19 cellular contexts compared by ENCODE assay signal in the genomic region with DNA sequence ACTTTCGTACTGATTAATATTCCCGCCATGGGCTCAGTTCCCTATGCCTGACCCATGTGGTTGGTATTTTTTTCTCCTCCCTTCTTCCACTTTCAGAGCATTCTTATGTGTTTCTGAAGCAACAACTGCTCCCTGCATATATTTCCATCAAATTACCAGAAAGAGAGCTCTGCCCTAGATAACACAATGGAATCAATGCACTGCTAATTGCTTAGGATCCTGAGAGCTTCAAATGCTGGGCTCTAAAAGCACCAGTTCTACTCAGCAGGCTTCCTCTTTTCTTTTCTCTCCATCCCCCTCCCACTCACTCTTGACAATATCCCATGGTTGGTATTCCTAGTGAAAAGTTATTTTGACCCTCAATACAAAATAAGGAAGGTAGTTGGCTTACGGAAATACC. TPM values are rescaled to one million over a fixed set of nuclear protein-coding genes. Genes with fewer than 3 reads are reported as not detected.
"Had no signal": no experiment of that assay in that cellular context is flagged by ENCODE, and none has a peak within 500 bp of the region (broad histone marks: within the 10 kb centered on the region; RNA-seq: fewer than 3 reads in every experiment).

No MANE protein-coding gene starts in this region.

- H3K4me1 Mint-ChIP-seq: central memory CD8-positive, alpha-beta T cell had no signal

- H3K4me3 Mint-ChIP-seq: central memory CD8-positive, alpha-beta T cell; dendritic cell treated with granulocyte-macrophage colony-stimulating factor and Interleukin-4, amounts not matched to agents 40 ng/mL and 50 ng/mL, for 4 days; stimulated activated naive B cell treated with anti-CD40 and anti-IgM and Interleukin-4, amounts not matched to agents 10 μg/mL and 1 μg/mL and 100 μg/mL, for 72 hours; type B pancreatic cell had no signal

- H3K27me3 ChIP-seq: body of pancreas, gastroesophageal sphincter, pancreas had no signal

- H3K9me3 Mint-ChIP-seq: activated naive CD4-positive, alpha-beta T cell treated with anti-CD3 and anti-CD28 coated beads, Interleukin-2, amount 50 U/mL, for 72 hours; central memory CD8-positive, alpha-beta T cell; dendritic cell treated with granulocyte-macrophage colony-stimulating factor and Interleukin-4, amounts not matched to agents 40 ng/mL and 50 ng/mL, for 4 days; stimulated activated naive B cell treated with anti-CD40 and anti-IgM and Interleukin-4, amounts not matched to agents 10 μg/mL and 1 μg/mL and 100 μg/mL, for 72 hours; type B pancreatic cell had no signal

- H3K27ac ChIP-seq: body of pancreas, gastroesophageal sphincter, pancreas had no signal

- H3K9ac ChIP-seq: SK-N-SH had no signal

- H3K36me3 Mint-ChIP-seq: activated naive CD4-positive, alpha-beta T cell treated with anti-CD3 and anti-CD28 coated beads, Interleukin-2, amount 50 U/mL, for 72 hours; stimulated activated naive B cell treated with anti-CD40 and anti-IgM and Interleukin-4, amounts not matched to agents 10 μg/mL and 1 μg/mL and 100 μg/mL, for 72 hours; type B pancreatic cell had no signal

- DNase-seq: activated CD4-positive, alpha-beta T cell treated with anti-CD3 and anti-CD28 coated beads, Interleukin-2, amount 50 U/mL, for 48 hours; amniotic stem cell; body of pancreas; erythroblast; mesendoderm; pancreas; SHP77; SK-N-SH; stimulated activated CD4-positive, alpha-beta T cell treated with anti-CD3 and anti-CD28 coated beads, Interleukin-2, amount 100 ng/mL, for 48 hours; stimulated activated naive B cell treated with anti-CD40 and anti-IgM and Interleukin-4, amounts not matched to agents 10 μg/mL and 1 μg/mL and 100 μg/mL, for 72 hours; T-helper 1 cell; T1000 had no signal

- H3K9me3 ChIP-seq: body of pancreas, gastroesophageal sphincter, pancreas, SK-N-SH had no signal

- H3K4me3 ChIP-seq: body of pancreas, gastroesophageal sphincter, pancreas had no signal

- H3K27ac Mint-ChIP-seq: activated naive CD4-positive, alpha-beta T cell treated with anti-CD3 and anti-CD28 coated beads, Interleukin-2, amount 50 U/mL, for 72 hours; dendritic cell treated with granulocyte-macrophage colony-stimulating factor and Interleukin-4, amounts not matched to agents 40 ng/mL and 50 ng/mL, for 4 days; stimulated activated naive B cell treated with anti-CD40 and anti-IgM and Interleukin-4, amounts not matched to agents 10 μg/mL and 1 μg/mL and 100 μg/mL, for 72 hours; type B pancreatic cell had no signal

- H3K4me2 ChIP-seq: SK-N-SH had no signal

- H3K36me3 ChIP-seq: gastroesophageal sphincter, pancreas had no signal

- H3K4me1 ChIP-seq: body of pancreas, pancreas had no signal

RNA-seq across cellular contexts. Expression of gene TECTB, which starts 5.3 kb away (rescaled TPM):
- total RNA-seq: activated naive CD4-positive, alpha-beta T cell treated with anti-CD3 and anti-CD28 coated beads, Interleukin-2, amount 50 U/mL, for 72 hours; body of pancreas; gastroesophageal sphincter; kidney epithelial cell; pancreas; renal cortical epithelial cell had no signal
